2 cellular contexts compared by ENCODE assay signal in the genomic region with DNA sequence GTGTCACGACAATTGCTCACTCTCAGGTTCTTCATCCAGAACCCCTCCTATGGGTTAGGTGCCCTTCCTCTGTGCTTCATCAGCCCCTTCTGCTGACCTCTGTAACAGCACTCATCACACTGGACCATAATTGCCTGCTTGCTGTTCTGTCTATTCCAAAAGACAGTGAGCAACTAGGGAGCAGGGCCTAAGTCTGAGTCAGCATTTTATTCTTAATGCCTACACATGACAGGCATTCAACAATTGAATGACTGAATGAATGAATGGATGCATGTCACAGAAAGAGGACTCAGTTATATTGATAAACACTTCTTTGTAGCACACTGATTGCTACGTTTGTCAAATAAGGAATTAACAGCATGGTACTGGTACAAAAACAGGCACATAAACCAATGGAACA.
TF ChIP-seq lines count a peak whose summit lies in the region.

No MANE protein-coding gene starts in this region.

TF ChIP-seq in HepG2, 621 proteins besides CTCF, POLR2A, EP300 and RAD21 (continued from another document):
- TF ChIP-seq MAFK (conservative IDR thresholded peaks at IDR 0.05 in 1 of 2, IDR thresholded peaks at IDR 0.05 in 1 of 2; ENCODE audit: low read length in 2 of 2) = peak; percentile 71 to 88
- no peak for TF ChIP-seq IKZF1 (IDR thresholded peaks at IDR 0.05)
- TF ChIP-seq ZBED4 (CRISPR knock-in tag; IDR thresholded peaks at IDR 0.05; ENCODE audit: borderline replicate concordance) = no peak
- TF ChIP-seq ZNF782 (CRISPR knock-in tag; IDR thresholded peaks at IDR 0.05; ENCODE audit: borderline replicate concordance) = no peak

TF ChIP-seq in K562, 482 proteins besides CTCF, POLR2A, EP300 and RAD21 (continued from another document):
- TF ChIP-seq, protein P1, sequence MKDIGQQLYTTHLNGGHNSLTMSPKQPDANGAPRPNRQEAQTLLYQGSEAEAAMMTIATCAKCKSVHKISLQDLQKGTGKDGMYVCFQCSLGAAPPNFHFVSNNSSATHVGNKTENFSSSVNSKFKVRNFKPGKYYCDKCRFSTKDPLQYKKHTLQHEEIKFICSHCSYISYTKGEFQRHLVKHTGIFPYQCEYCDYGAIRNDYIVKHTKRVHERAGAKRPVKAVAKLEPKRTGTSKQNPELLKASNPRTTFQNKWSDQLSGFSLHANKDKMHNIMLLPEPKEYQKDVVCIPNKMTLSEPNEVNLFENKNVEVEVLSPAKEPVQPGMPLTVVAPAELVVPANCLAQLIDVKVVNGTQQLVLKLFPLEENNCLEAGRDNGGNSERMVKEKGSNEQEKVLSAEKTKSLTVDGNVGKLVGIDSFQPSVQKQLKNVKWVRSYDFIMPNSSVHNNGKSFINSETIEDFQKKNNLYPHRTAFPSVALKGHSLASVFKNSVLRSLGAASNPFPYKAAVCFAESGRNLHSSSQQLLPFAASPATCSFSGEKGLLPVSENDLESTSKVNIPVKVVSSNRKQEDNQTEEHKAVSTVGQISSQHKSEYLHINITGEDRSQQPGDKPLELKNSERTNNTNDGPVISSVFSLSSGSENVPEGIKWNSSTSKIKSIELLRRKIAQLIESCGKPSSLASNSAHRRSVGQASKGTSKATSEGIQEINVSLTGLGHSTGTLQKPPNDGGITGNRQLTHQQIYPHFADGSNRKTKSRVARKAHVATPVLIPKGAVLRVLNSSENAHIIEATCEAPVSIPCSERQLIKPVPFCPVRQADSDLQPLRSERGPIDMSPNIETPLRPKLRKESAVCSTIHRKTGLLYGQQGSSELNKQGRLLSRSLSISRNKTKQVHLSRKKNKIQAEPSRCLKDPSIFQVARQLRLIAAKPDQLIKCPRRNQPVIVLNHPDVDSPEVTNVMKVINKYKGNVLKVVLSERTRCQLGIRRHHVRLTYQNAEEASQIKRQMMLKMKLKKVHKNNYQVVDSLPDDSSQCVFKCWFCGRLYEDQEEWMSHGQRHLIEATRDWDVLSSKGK (CRISPR knock-in tag; IDR thresholded peaks at IDR 0.05) = no peak
- TF ChIP-seq, protein P2, sequence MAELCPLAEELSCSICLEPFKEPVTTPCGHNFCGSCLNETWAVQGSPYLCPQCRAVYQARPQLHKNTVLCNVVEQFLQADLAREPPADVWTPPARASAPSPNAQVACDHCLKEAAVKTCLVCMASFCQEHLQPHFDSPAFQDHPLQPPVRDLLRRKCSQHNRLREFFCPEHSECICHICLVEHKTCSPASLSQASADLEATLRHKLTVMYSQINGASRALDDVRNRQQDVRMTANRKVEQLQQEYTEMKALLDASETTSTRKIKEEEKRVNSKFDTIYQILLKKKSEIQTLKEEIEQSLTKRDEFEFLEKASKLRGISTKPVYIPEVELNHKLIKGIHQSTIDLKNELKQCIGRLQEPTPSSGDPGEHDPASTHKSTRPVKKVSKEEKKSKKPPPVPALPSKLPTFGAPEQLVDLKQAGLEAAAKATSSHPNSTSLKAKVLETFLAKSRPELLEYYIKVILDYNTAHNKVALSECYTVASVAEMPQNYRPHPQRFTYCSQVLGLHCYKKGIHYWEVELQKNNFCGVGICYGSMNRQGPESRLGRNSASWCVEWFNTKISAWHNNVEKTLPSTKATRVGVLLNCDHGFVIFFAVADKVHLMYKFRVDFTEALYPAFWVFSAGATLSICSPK (IDR thresholded peaks at IDR 0.05; ENCODE audit: borderline replicate concordance) = no peak
- TF ChIP-seq, protein P3, sequence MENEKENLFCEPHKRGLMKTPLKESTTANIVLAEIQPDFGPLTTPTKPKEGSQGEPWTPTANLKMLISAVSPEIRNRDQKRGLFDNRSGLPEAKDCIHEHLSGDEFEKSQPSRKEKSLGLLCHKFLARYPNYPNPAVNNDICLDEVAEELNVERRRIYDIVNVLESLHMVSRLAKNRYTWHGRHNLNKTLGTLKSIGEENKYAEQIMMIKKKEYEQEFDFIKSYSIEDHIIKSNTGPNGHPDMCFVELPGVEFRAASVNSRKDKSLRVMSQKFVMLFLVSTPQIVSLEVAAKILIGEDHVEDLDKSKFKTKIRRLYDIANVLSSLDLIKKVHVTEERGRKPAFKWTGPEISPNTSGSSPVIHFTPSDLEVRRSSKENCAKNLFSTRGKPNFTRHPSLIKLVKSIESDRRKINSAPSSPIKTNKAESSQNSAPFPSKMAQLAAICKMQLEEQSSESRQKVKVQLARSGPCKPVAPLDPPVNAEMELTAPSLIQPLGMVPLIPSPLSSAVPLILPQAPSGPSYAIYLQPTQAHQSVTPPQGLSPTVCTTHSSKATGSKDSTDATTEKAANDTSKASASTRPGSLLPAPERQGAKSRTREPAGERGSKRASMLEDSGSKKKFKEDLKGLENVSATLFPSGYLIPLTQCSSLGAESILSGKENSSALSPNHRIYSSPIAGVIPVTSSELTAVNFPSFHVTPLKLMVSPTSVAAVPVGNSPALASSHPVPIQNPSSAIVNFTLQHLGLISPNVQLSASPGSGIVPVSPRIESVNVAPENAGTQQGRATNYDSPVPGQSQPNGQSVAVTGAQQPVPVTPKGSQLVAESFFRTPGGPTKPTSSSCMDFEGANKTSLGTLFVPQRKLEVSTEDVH (IDR thresholded peaks at IDR 0.05; ENCODE audit: low read depth, partially characterized antibody) = no peak
- TF ChIP-seq ZZZ3 (IDR thresholded peaks at IDR 0.05) (no peak), MBD1 (CRISPR knock-in tag; IDR thresholded peaks at IDR 0.05) (no peak), ZNF316 (IDR thresholded peaks at IDR 0.05) (peak; percentile 62; the same call in 1 of the 2 replicates), ZNF695 (CRISPR knock-in tag; IDR thresholded peaks at IDR 0.05) (no peak), MECOM (CRISPR knock-in tag; IDR thresholded peaks at IDR 0.05) (no peak), ZNF175 (CRISPR knock-in tag; IDR thresholded peaks at IDR 0.05; ENCODE audit: low read depth) (no peak), NELFE (IDR thresholded peaks at IDR 0.05; ENCODE audit: insufficient read depth, insufficient read length) (no peak), SETDB1 (IDR thresholded peaks at IDR 0.05; ENCODE audit: low read length) (no peak), MAFK (IDR thresholded peaks at IDR 0.05; ENCODE audit: low read length) (peak; percentile 59), ZFX (CRISPR knock-in tag; IDR thresholded peaks at IDR 0.05) (no peak), MAFF (IDR thresholded peaks at IDR 0.05; ENCODE audit: low read length) (0 out of 2 replicates have a peak, but pooled peaks have one; percentile 30), C11orf30 (IDR thresholded peaks at IDR 0.05; ENCODE audit: low read depth) (peak; percentile 38; the same call in 1 of the 2 replicates), MTA3 (IDR thresholded peaks at IDR 0.05; ENCODE audit: borderline replicate concordance) (no peak), KAT8 (IDR thresholded peaks at IDR 0.05; ENCODE audit: low read depth) (no peak), FOXA1 (IDR thresholded peaks at IDR 0.05; ENCODE audit: borderline replicate concordance) (no peak), ZNF57 (CRISPR knock-in tag; IDR thresholded peaks at IDR 0.05) (no peak), NR2C1 (IDR thresholded peaks at IDR 0.05) (no peak), NR2C1 (tag; IDR thresholded peaks at IDR 0.05) (no peak), NFRKB (IDR thresholded peaks at IDR 0.05; ENCODE audit: low read depth) (no peak), ARNT (IDR thresholded peaks at IDR 0.05) (no peak), ZSCAN32 (CRISPR knock-in tag; IDR thresholded peaks at IDR 0.05) (no peak), IRF9 (tag; IDR thresholded peaks at IDR 0.05) (no peak)
- TF ChIP-seq, protein P4, sequence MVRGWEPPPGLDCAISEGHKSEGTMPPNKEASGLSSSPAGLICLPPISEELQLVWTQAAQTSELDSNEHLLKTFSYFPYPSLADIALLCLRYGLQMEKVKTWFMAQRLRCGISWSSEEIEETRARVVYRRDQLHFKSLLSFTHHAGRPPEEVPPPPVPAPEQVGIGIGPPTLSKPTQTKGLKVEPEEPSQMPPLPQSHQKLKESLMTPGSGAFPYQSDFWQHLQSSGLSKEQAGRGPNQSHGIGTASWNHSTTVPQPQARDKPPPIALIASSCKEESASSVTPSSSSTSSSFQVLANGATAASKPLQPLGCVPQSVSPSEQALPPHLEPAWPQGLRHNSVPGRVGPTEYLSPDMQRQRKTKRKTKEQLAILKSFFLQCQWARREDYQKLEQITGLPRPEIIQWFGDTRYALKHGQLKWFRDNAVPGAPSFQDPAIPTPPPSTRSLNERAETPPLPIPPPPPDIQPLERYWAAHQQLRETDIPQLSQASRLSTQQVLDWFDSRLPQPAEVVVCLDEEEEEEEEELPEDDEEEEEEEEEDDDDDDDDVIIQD (CRISPR knock-in tag; IDR thresholded peaks at IDR 0.05) = no peak
